ENCODE assay signal across 23 cellular contexts in genomic region chr11:78991681-78992080, GRCh38.
"Had no signal": no experiment of that assay in that cellular context is flagged by ENCODE, and none has a peak within 500 bp of the region (broad histone marks: within the 10 kb centered on the region; RNA-seq: fewer than 3 reads in every experiment).

No MANE protein-coding gene starts in this region.

- ATAC-seq: heart left ventricle; left colon; left ventricle myocardium superior; pancreas; sciatic nerve; stimulated activated naive B cell treated with anti-CD40 and anti-IgM and Interleukin-4, amounts not matched to agents 10 μg/mL and 1 μg/mL and 100 μg/mL, for 72 hours; stimulated activated naive CD8-positive, alpha-beta T cell treated with anti-CD3 and anti-CD28 coated beads, Interleukin-15, amount 100 ng/mL, for 72 hours; upper lobe of right lung had no signal

- H3K4me3 ChIP-seq: heart left ventricle, lung, pancreas, spleen, testis, tibial nerve, upper lobe of right lung, vagina had no signal

- H3K27ac ChIP-seq: heart left ventricle, pancreas, spleen, testis, tibial nerve, upper lobe of right lung, vagina had no signal

- H3K9me3 ChIP-seq: pancreas, testis, upper lobe of right lung, vagina had no signal

- H3K27me3 ChIP-seq: pancreas, testis, tibial nerve, upper lobe of right lung, vagina had no signal

- H3K4me1 ChIP-seq: heart left ventricle, pancreas, spleen, testis, tibial nerve, upper lobe of right lung, vagina had no signal

- H3K36me3 ChIP-seq: heart left ventricle, pancreas, spleen, tibial nerve, upper lobe of right lung, vagina had no signal

- DNase-seq: dermis blood vessel endothelial cell; endodermal cell; foreskin melanocyte; heart left ventricle; hippocampal formation; left colon; left ventricle myocardium superior; mesenchymal stem cell; naive B cell; occipital lobe; pancreas; spleen; stimulated activated CD4-positive, alpha-beta T cell treated with anti-CD3 and anti-CD28 coated beads, Interleukin-15, amount 100 ng/mL, for 24 hours; stimulated activated CD4-positive, alpha-beta T cell treated with anti-CD3 and anti-CD28 coated beads, Interleukin-1b, Interleukin-23, amount 100 ng/mL, for 48 hours; stimulated activated CD4-positive, alpha-beta T cell treated with anti-CD3 and anti-CD28 coated beads, Interleukin-4, amount 100 ng/mL, for 24 hours; stimulated activated naive B cell treated with anti-CD40 and anti-IgM and Interleukin-4, amounts not matched to agents 10 μg/mL and 1 μg/mL and 100 μg/mL, for 72 hours; stimulated activated naive CD8-positive, alpha-beta T cell treated with anti-CD3 and anti-CD28 coated beads, Interleukin-15, amount 100 ng/mL, for 72 hours; testis; upper lobe of right lung had no signal
